ENCODE assay signal across 26 cellular contexts in genomic region chr9:106634183-106634582, GRCh38.
"Had no signal": no experiment of that assay in that cellular context is flagged by ENCODE, and none has a peak within 500 bp of the region (broad histone marks: within the 10 kb centered on the region; RNA-seq: fewer than 3 reads in every experiment).

No MANE protein-coding gene starts in this region.

- H3K4me1 ChIP-seq: ascending aorta had no signal

- H3K36me3 ChIP-seq: ascending aorta, MG63 had no signal

- H3K4me3 ChIP-seq: ascending aorta, MG63 had no signal

- H3K27me3 Mint-ChIP-seq: activated CD4-positive, alpha-beta T cell treated with anti-CD3 and anti-CD28 coated beads, Interleukin-2, amount 10 ng/mL, durations not matched to agents 24 days and 14 days; activated CD8-positive, alpha-beta T cell treated with anti-CD3 and anti-CD28 coated beads for 36 hours; activated naive CD4-positive, alpha-beta T cell treated with anti-CD3 and anti-CD28 coated beads, Interleukin-2, amount 50 U/mL, for 24 hours; activated naive CD8-positive, alpha-beta T cell treated with anti-CD3 and anti-CD28 coated beads, Interleukin-2, amount 10 ng/mL, durations not matched to agents 7 days and 5 days; activated T-cell treated with anti-CD3 and anti-CD28 coated beads, Interleukin-2, amount 50 U/mL, for 24 hours had no signal

- H3K4me3 Mint-ChIP-seq: activated CD4-positive, alpha-beta T cell treated with anti-CD3 and anti-CD28 coated beads, Interleukin-2, amount 10 ng/mL, durations not matched to agents 24 days and 14 days; activated CD8-positive, alpha-beta T cell treated with anti-CD3 and anti-CD28 coated beads for 36 hours; activated naive CD4-positive, alpha-beta T cell treated with anti-CD3 and anti-CD28 coated beads, Interleukin-2, amount 50 U/mL, for 24 hours; activated naive CD8-positive, alpha-beta T cell treated with anti-CD3 and anti-CD28 coated beads, Interleukin-2, amount 10 ng/mL, durations not matched to agents 7 days and 5 days; activated T-cell treated with anti-CD3 and anti-CD28 coated beads, Interleukin-2, amount 50 U/mL, for 24 hours; T-helper 1 cell treated with Interleukin-12 subunit alpha and Interleukin-12 subunit beta and Interleukin-4 antibody, amounts not matched to agents 30 μg/mL and 1 μg/mL, for 36 hours; T-helper 2 cell treated with Interferon-gamma antibody and Interleukin-4, amounts not matched to agents 5 μg/mL and 100 μg/mL, for 36 hours had no signal

- H3K36me3 Mint-ChIP-seq: activated naive CD4-positive, alpha-beta T cell treated with anti-CD3 and anti-CD28 coated beads, Interleukin-2, amount 50 U/mL, for 24 hours; activated naive CD8-positive, alpha-beta T cell treated with anti-CD3 and anti-CD28 coated beads, Interleukin-2, amount 10 ng/mL, durations not matched to agents 7 days and 5 days had no signal

- H3K27me3 ChIP-seq: ascending aorta, MG63 had no signal

- ATAC-seq: activated CD8-positive, alpha-beta T cell treated with anti-CD3 and anti-CD28 coated beads for 36 hours had no signal

- H3K27ac Mint-ChIP-seq: activated CD4-positive, alpha-beta T cell treated with anti-CD3 and anti-CD28 coated beads, Interleukin-2, amount 10 ng/mL, durations not matched to agents 24 days and 14 days; activated CD8-positive, alpha-beta T cell treated with anti-CD3 and anti-CD28 coated beads for 36 hours; activated naive CD4-positive, alpha-beta T cell treated with anti-CD3 and anti-CD28 coated beads, Interleukin-2, amount 50 U/mL, for 24 hours; activated naive CD8-positive, alpha-beta T cell treated with anti-CD3 and anti-CD28 coated beads, Interleukin-2, amount 10 ng/mL, durations not matched to agents 7 days and 5 days; activated T-cell treated with anti-CD3 and anti-CD28 coated beads, Interleukin-2, amount 50 U/mL, for 24 hours; activated T-helper 2 cell treated with anti-CD3 and anti-CD28 coated beads, Interferon-gamma antibody, Interleukin-2, Interleukin-4, amounts not matched to agents 10 μg/mL and 5 μg/mL and 100 μg/mL, durations not matched to agents 14 hours and 24 hours and 36 hours; T-helper 1 cell treated with Interleukin-12 subunit alpha and Interleukin-12 subunit beta and Interleukin-4 antibody, amounts not matched to agents 30 μg/mL and 1 μg/mL, for 36 hours; T-helper 2 cell treated with Interferon-gamma antibody and Interleukin-4, amounts not matched to agents 5 μg/mL and 100 μg/mL, for 36 hours had no signal

- H3K4me1 Mint-ChIP-seq: activated CD4-positive, alpha-beta T cell treated with anti-CD3 and anti-CD28 coated beads, Interleukin-2, amount 10 ng/mL, durations not matched to agents 24 days and 14 days; activated naive CD4-positive, alpha-beta T cell treated with anti-CD3 and anti-CD28 coated beads, Interleukin-2, amount 50 U/mL, for 24 hours; activated naive CD8-positive, alpha-beta T cell treated with anti-CD3 and anti-CD28 coated beads, Interleukin-2, amount 10 ng/mL, durations not matched to agents 7 days and 5 days had no signal

- DNase-seq: activated CD4-positive, alpha-beta T cell treated with anti-CD3 and anti-CD28 coated beads, Interleukin-2, amount 10 ng/mL, durations not matched to agents 24 days and 14 days; activated CD4-positive, alpha-beta T cell treated with anti-CD3 and anti-CD28 coated beads, Interleukin-2, amount 50 U/mL, for 4 hours; activated CD8-positive, alpha-beta T cell treated with anti-CD3 and anti-CD28 coated beads for 36 hours; activated gamma-delta T cell; activated naive CD4-positive, alpha-beta T cell treated with Interleukin-2 at 50 U/mL for 16 hours; activated naive CD8-positive, alpha-beta T cell treated with anti-CD3 and anti-CD28 coated beads, Interleukin-2, amount 10 ng/mL, durations not matched to agents 7 days and 5 days; activated T-cell treated with anti-CD3 and anti-CD28 coated beads, Interleukin-2, amount 50 U/mL, for 24 hours; amygdala; Kasumi-1; KBM-7; MG63; MV-4-11; NCI-H1092; NCI-H1436 treated with DMSO at 0.1 percent for 48 hours; NCI-H1694 treated with DMSO at 0.1 percent for 48 hours; NCI-H2029; NCI-H345; NCI-H526; NCI-H748 treated with DMSO at 0.1 percent for 48 hours; OCI-M1; Right ventricle myocardium superior had no signal

- H3K9me3 ChIP-seq: ascending aorta, MG63 had no signal

- H3K27ac ChIP-seq: ascending aorta had no signal

- H3K9me3 Mint-ChIP-seq: activated CD8-positive, alpha-beta T cell treated with anti-CD3 and anti-CD28 coated beads for 36 hours; activated T-helper 2 cell treated with anti-CD3 and anti-CD28 coated beads, Interferon-gamma antibody, Interleukin-2, Interleukin-4, amounts not matched to agents 10 μg/mL and 5 μg/mL and 100 μg/mL, durations not matched to agents 14 hours and 24 hours and 36 hours; T-helper 1 cell treated with Interleukin-12 subunit alpha and Interleukin-12 subunit beta and Interleukin-4 antibody, amounts not matched to agents 30 μg/mL and 1 μg/mL, for 36 hours; T-helper 2 cell treated with Interferon-gamma antibody and Interleukin-4, amounts not matched to agents 5 μg/mL and 100 μg/mL, for 36 hours had no signal
